1 cellular context compared by ENCODE assay signal in the genomic region with DNA sequence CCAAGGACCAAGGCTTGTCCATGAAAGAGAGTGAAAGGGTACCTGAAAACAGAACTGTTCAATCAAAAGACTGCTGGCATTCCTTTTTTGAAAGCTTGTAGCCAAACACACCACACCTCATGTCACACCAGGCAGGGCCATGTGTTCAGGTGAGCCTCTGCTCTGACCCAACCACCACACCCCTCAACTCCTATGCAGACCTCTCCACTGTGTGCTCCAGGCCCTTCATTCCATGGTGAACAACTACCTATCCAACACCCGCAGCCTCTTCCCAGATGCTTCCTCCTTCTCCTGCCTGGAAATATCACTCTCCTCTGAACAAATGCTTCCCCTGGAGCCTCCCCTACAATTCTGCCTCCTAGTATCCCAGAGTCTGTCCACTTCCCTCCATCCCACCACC.
TF ChIP-seq lines count a peak whose summit lies in the region.

No MANE protein-coding gene starts in this region.

TF ChIP-seq in K562, 482 proteins besides CTCF, POLR2A, EP300 and RAD21 (continued from another document):
- TF ChIP-seq, protein P1, sequence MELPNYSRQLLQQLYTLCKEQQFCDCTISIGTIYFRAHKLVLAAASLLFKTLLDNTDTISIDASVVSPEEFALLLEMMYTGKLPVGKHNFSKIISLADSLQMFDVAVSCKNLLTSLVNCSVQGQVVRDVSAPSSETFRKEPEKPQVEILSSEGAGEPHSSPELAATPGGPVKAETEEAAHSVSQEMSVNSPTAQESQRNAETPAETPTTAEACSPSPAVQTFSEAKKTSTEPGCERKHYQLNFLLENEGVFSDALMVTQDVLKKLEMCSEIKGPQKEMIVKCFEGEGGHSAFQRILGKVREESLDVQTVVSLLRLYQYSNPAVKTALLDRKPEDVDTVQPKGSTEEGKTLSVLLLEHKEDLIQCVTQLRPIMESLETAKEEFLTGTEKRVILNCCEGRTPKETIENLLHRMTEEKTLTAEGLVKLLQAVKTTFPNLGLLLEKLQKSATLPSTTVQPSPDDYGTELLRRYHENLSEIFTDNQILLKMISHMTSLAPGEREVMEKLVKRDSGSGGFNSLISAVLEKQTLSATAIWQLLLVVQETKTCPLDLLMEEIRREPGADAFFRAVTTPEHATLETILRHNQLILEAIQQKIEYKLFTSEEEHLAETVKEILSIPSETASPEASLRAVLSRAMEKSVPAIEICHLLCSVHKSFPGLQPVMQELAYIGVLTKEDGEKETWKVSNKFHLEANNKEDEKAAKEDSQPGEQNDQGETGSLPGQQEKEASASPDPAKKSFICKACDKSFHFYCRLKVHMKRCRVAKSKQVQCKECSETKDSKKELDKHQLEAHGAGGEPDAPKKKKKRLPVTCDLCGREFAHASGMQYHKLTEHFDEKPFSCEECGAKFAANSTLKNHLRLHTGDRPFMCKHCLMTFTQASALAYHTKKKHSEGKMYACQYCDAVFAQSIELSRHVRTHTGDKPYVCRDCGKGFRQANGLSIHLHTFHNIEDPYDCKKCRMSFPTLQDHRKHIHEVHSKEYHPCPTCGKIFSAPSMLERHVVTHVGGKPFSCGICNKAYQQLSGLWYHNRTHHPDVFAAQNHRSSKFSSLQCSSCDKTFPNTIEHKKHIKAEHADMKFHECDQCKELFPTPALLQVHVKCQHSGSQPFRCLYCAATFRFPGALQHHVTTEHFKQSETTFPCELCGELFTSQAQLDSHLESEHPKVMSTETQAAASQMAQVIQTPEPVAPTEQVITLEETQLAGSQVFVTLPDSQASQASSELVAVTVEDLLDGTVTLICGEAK (IDR thresholded peaks at IDR 0.05): no peak
- TF ChIP-seq, protein P1 (CRISPR knock-in tag; IDR thresholded peaks at IDR 0.05): no peak
- no peak for TF ChIP-seq ZBED1 (IDR thresholded peaks at IDR 0.05)
- TF ChIP-seq, protein P2, sequence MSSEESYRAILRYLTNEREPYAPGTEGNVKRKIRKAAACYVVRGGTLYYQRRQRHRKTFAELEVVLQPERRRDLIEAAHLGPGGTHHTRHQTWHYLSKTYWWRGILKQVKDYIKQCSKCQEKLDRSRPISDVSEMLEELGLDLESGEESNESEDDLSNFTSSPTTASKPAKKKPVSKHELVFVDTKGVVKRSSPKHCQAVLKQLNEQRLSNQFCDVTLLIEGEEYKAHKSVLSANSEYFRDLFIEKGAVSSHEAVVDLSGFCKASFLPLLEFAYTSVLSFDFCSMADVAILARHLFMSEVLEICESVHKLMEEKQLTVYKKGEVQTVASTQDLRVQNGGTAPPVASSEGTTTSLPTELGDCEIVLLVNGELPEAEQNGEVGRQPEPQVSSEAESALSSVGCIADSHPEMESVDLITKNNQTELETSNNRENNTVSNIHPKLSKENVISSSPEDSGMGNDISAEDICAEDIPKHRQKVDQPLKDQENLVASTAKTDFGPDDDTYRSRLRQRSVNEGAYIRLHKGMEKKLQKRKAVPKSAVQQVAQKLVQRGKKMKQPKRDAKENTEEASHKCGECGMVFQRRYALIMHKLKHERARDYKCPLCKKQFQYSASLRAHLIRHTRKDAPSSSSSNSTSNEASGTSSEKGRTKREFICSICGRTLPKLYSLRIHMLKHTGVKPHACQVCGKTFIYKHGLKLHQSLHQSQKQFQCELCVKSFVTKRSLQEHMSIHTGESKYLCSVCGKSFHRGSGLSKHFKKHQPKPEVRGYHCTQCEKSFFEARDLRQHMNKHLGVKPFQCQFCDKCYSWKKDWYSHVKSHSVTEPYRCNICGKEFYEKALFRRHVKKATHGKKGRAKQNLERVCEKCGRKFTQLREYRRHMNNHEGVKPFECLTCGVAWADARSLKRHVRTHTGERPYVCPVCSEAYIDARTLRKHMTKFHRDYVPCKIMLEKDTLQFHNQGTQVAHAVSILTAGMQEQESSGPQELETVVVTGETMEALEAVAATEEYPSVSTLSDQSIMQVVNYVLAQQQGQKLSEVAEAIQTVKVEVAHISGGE (CRISPR knock-in tag; IDR thresholded peaks at IDR 0.05): peak in 1 of 3 experiments; percentile 18; a peak in 1 of 6 replicates
